In the genomic region with DNA sequence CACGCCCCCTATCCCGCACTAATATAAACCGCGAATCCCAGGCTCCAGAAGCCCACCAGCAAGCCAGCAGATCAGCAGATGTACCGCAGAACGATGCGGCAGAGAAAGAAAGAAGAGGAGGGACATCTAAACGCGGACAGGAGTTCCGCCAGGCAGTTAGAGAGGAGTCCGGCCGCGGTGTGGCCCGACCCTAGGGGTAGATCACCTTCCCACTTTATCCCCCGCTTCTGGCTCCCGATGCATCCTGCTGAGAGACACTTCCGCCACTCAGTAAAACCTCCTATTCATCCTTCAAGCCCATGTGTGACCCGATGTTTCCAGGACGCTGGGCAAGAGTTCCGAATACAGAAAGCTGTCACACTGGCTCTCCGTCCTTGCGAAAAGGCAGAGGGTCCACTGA, we compare ENCODE assay signal across 1 cellular context.
TF ChIP-seq lines count a peak whose summit lies in the region.

No MANE protein-coding gene starts in this region.

TF ChIP-seq in GM23338, 12 proteins besides CTCF, POLR2A, EP300 and RAD21 (continued from another document):
- TF ChIP-seq REST (IDR thresholded peaks at IDR 0.05; ENCODE audit: unreplicated experiment) (no peak), EZH2 (IDR thresholded peaks at IDR 0.05; ENCODE audit: low read depth, unreplicated experiment) (no peak)
